21 cellular contexts compared by ENCODE assay signal in the genomic region with DNA sequence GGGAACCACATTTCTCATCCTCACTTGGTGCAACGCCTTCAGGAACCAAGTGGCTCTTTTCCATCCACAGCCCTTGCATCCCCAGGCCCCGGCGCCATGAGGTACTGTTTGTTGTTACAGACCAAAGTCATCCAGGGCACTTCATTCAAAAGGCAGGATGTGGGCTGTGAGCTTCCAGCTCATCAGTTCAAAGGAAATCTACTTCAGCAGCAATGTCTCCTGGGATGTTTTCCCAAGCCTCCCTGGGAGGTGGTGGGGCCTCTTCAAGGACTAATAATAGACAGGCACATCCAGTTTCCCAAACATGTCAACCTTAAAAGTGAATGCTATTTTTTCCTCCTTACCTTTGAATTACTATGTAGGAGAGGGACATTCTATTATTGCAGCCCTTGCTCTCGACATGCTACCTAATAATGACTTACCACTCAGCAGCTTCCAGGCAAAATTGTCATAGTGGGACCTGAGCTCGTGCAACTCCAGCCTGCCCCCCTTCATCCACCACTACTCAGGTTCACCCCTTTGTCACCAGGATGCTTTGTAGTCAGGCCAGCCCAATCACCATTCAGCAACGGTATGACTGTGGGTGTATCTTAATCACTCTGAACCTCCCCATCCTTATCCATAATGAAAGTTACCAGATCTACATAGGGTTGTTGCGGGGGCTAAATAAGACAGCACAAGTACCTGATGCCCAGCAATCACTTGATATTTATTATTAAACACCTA. TPM values are rescaled to one million over a fixed set of nuclear protein-coding genes. Genes with fewer than 3 reads are reported as not detected.
DNase-seq lines count a peak whose midpoint lies in the region; ATAC-seq lines count a peak whose summit lies in the region.
"Had no signal": no experiment of that assay in that cellular context is flagged by ENCODE, and none has a peak within 500 bp of the region (broad histone marks: within the 10 kb centered on the region; RNA-seq: fewer than 3 reads in every experiment).

No MANE protein-coding gene starts in this region.

- no peaks in the 10 kb centered on the region for H3K79me1 ChIP-seq in neuronal stem cell (ENCODE audit: low read depth, low read length)

- POLR2A ChIA-PET in activated CD4-positive, alpha-beta memory T cell treated with anti-CD3 and anti-CD28 coated beads for 36 hours (lab: Charles Lee): interaction anchor here (1.0 to 1.2 kb wide), 2 partner anchors 31 to 44 kb away, joined by 3 read pairs; no protein-coding TSS in a partner anchor
- POLR2A ChIA-PET in activated CD4-positive, alpha-beta memory T cell treated with anti-CD3 and anti-CD28 coated beads, Interleukin-2, amount 10 ng/mL, durations not matched to agents 7 days and 5 days (lab: Charles Lee): interaction anchor here (0.8 to 1.8 kb wide), 3 partner anchors 11 to 30 kb away, joined by 3 to 7 read pairs (median 3); no protein-coding TSS in a partner anchor

- H3K9me3 ChIP-seq in CD4-positive, CD25-positive, alpha-beta regulatory T cell (ENCODE audit: control insufficient read depth in 2 of 2, low read length in 2 of 2): peaks cover 0 to 4% of the 10 kb centered on the region in 2 experiments
- H3K9me3 ChIP-seq in neuronal stem cell (replicated peaks in 1 of 2; ENCODE audit: control insufficient read depth in 2 of 2, insufficient read depth in 1 of 2, low read depth in 1 of 2, low read length in 2 of 2): no peaks in the 10 kb centered on the region
- H3K9me3 ChIP-seq: ascending aorta, SK-N-SH had no signal

- H3K36me3 ChIP-seq in CD4-positive, CD25-positive, alpha-beta regulatory T cell (ENCODE audit: control insufficient read depth, insufficient read depth, low read length): no peaks in the 10 kb centered on the region
- H3K36me3 ChIP-seq in neuronal stem cell (replicated peaks in 1 of 2; ENCODE audit: control insufficient read depth in 2 of 2, insufficient read depth in 2 of 2, low read length in 2 of 2): no peaks in the 10 kb centered on the region
- H3K36me3 ChIP-seq: ascending aorta, left lung had no signal

- no peak overlapping the region for H2BK120ac ChIP-seq in neuronal stem cell (ENCODE audit: low read depth, low read length)

- H3K4me3 ChIP-seq in CD4-positive, CD25-positive, alpha-beta regulatory T cell (ENCODE audit: low read depth, low read length): no peak overlapping the region
- H3K4me3 ChIP-seq in Jurkat, Clone E6-1 (ENCODE audit: low read length): no peak overlapping the region
- no peak overlapping the region for H3K4me3 ChIP-seq in neuronal stem cell (ENCODE audit: low read length in 2 of 2)
- H3K4me3 ChIP-seq: ascending aorta, left lung had no signal

- ATAC-seq in CD4-positive, CD25-positive, alpha-beta regulatory T cell (ENCODE audit: low read depth in 2 of 2): no peak
- no peak for ATAC-seq in central memory CD8-positive, alpha-beta T cell (replicated peaks; ENCODE audit: extremely low read depth, poor library complexity, severe bottlenecking)
- ATAC-seq in HG02610 (IDR thresholded peaks at IDR 0.05; ENCODE audit: unreplicated experiment) (no peak), HG03159 (IDR thresholded peaks at IDR 0.05; ENCODE audit: unreplicated experiment) (no peak)
- ATAC-seq: left lung; stimulated activated effector memory CD8-positive, alpha-beta T cell treated with anti-CD3 and anti-CD28 coated beads, Interleukin-12 subunit alpha, Interleukin-12 subunit beta, amount 100 ng/mL, for 72 hours had no signal

- H3K4ac ChIP-seq in neuronal stem cell (ENCODE audit: low read length): no peak overlapping the region

- H3K4me3 Mint-ChIP-seq in activated CD4-positive, alpha-beta memory T cell treated with anti-CD3 and anti-CD28 coated beads for 36 hours: peak overlapping the region; percentile 4
- H3K4me3 Mint-ChIP-seq in activated CD4-positive, alpha-beta memory T cell treated with anti-CD3 and anti-CD28 coated beads, Interleukin-2, amount 10 ng/mL, durations not matched to agents 7 days and 5 days: no peak overlapping the region
- H3K4me3 Mint-ChIP-seq in CD4-positive, CD25-positive, alpha-beta regulatory T cell: peak overlapping the region; percentile 83 to 94 (median 87)
- peak overlapping the region; percentile 95 for H3K4me3 Mint-ChIP-seq in central memory CD8-positive, alpha-beta T cell

- DNase-seq in activated CD4-positive, alpha-beta memory T cell treated with anti-CD3 and anti-CD28 coated beads for 36 hours: peak; percentile 70
- DNase-seq in activated CD4-positive, alpha-beta memory T cell treated with anti-CD3 and anti-CD28 coated beads, Interleukin-2, amount 10 ng/mL, durations not matched to agents 7 days and 5 days: no peak
- DNase-seq in CD4-positive, CD25-positive, alpha-beta regulatory T cell: peak in 1 of 3 donors; percentile 33
- peak; percentile 60 for DNase-seq in Jurkat, Clone E6-1 (ENCODE audit: low read depth, low spot score)
- no peak for DNase-seq in central memory CD8-positive, alpha-beta T cell (ENCODE audit: low spot score in 2 of 2)
- DNase-seq in neuronal stem cell (ENCODE audit: low spot score): no peak
- DNase-seq: ACHN; activated effector memory CD4-positive, alpha-beta T cell treated with Interleukin-2 at 50 U/mL for 16 hours; endodermal cell; GOT3; left lung; midbrain; NCI-H1417 treated with DMSO at 0.1 percent for 48 hours; NCI-H510A treated with DMSO at 0.1 percent for 48 hours; SK-N-SH had no signal

- peaks cover 15% of the 10 kb centered on the region for H3K9me3 Mint-ChIP-seq in activated CD4-positive, alpha-beta memory T cell treated with anti-CD3 and anti-CD28 coated beads for 36 hours
- peaks cover 16% of the 10 kb centered on the region for H3K9me3 Mint-ChIP-seq in activated CD4-positive, alpha-beta memory T cell treated with anti-CD3 and anti-CD28 coated beads, Interleukin-2, amount 10 ng/mL, durations not matched to agents 7 days and 5 days
- peaks cover 0 to 16% (median 6%) of the 10 kb centered on the region in 7 donors for H3K9me3 Mint-ChIP-seq in CD4-positive, CD25-positive, alpha-beta regulatory T cell
- no peaks in the 10 kb centered on the region for H3K9me3 Mint-ChIP-seq in central memory CD8-positive, alpha-beta T cell

- H3K36me3 Mint-ChIP-seq in activated CD4-positive, alpha-beta memory T cell treated with anti-CD3 and anti-CD28 coated beads for 36 hours: peaks cover 9% of the 10 kb centered on the region
- peaks cover 40% of the 10 kb centered on the region for H3K36me3 Mint-ChIP-seq in activated CD4-positive, alpha-beta memory T cell treated with anti-CD3 and anti-CD28 coated beads, Interleukin-2, amount 10 ng/mL, durations not matched to agents 7 days and 5 days (ENCODE audit: low read depth)
- H3K36me3 Mint-ChIP-seq in CD4-positive, CD25-positive, alpha-beta regulatory T cell: peaks cover 9% of the 10 kb centered on the region
- H3K36me3 Mint-ChIP-seq in central memory CD8-positive, alpha-beta T cell (ENCODE audit: insufficient read depth): peaks cover 5% of the 10 kb centered on the region

- no peak overlapping the region for H3K14ac ChIP-seq in neuronal stem cell (ENCODE audit: low read length)

- no peak overlapping the region for H3K9ac ChIP-seq in neuronal stem cell (ENCODE audit: low read depth, low read length, poor library complexity)
- H3K9ac ChIP-seq: SK-N-SH had no signal

- WGBS in neuronal stem cell (ENCODE audit: extremely low coverage in 2 of 2, insufficient read length in 2 of 2, insufficient replicate concordance in 1 of 2), 2 donors: no CpG with 5 or more reads among the region's 7 CpGs

- peaks cover 2% of the 10 kb centered on the region for H3K27me3 Mint-ChIP-seq in activated CD4-positive, alpha-beta memory T cell treated with anti-CD3 and anti-CD28 coated beads for 36 hours
- H3K27me3 Mint-ChIP-seq in activated CD4-positive, alpha-beta memory T cell treated with anti-CD3 and anti-CD28 coated beads, Interleukin-2, amount 10 ng/mL, durations not matched to agents 7 days and 5 days: peaks cover 4% of the 10 kb centered on the region
- H3K27me3 Mint-ChIP-seq in CD4-positive, CD25-positive, alpha-beta regulatory T cell: peaks cover 8% of the 10 kb centered on the region
- no peaks in the 10 kb centered on the region for H3K27me3 Mint-ChIP-seq in central memory CD8-positive, alpha-beta T cell

- no peaks in the 10 kb centered on the region for H3K27me3 ChIP-seq in CD4-positive, CD25-positive, alpha-beta regulatory T cell (ENCODE audit: control insufficient read depth, insufficient read depth, low read length)
- H3K27me3 ChIP-seq in neuronal stem cell (ENCODE audit: control insufficient read depth in 3 of 3, insufficient read depth in 3 of 3, low read depth in 1 of 3, low read length in 3 of 3): peaks cover 6 to 48% (median 22%) of the 10 kb centered on the region in 3 experiments
- H3K27me3 ChIP-seq: ascending aorta had no signal

- no peak overlapping the region for H2BK15ac ChIP-seq in neuronal stem cell (ENCODE audit: low read length)

- no peak overlapping the region for H4K91ac ChIP-seq in neuronal stem cell (ENCODE audit: low read depth, low read length, poor library complexity)

- no peak overlapping the region for H3K4me2 ChIP-seq in neuronal stem cell (ENCODE audit: insufficient read depth, low read length, poor library complexity, severe bottlenecking)
- H3K4me2 ChIP-seq: SK-N-SH had no signal

- no peak overlapping the region for H2BK5ac ChIP-seq in neuronal stem cell (ENCODE audit: low read length)

- H4K8ac ChIP-seq in neuronal stem cell (ENCODE audit: low read depth, low read length): no peak overlapping the region

- CTCF ChIA-PET in activated CD4-positive, alpha-beta memory T cell treated with anti-CD3 and anti-CD28 coated beads for 36 hours (lab: Charles Lee): interaction anchor here (1.7 kb wide), 1 partner anchor 31 kb away, joined by 8 read pairs; no protein-coding TSS in a partner anchor
- CTCF ChIA-PET in activated CD4-positive, alpha-beta memory T cell treated with anti-CD3 and anti-CD28 coated beads, Interleukin-2, amount 10 ng/mL, durations not matched to agents 7 days and 5 days (lab: Charles Lee): interaction anchor here (0.9 to 2.7 kb wide), 2 partner anchors 31 to 164 kb away, joined by 3 to 10 read pairs; no protein-coding TSS in a partner anchor

- intact Hi-C loops in activated CD4-positive, alpha-beta memory T cell treated with anti-CD3 and anti-CD28 coated beads for 36 hours (cut with micrococcal nuclease): no loop called here

- H3K23ac ChIP-seq in neuronal stem cell (ENCODE audit: low read depth, low read length, poor library complexity): no peak overlapping the region

- H3K27ac ChIP-seq in CD4-positive, CD25-positive, alpha-beta regulatory T cell (ENCODE audit: insufficient read depth, low read length, poor library complexity, severe bottlenecking): no peak overlapping the region
- no peak overlapping the region for H3K27ac ChIP-seq in neuronal stem cell (replicated peaks; ENCODE audit: low read length)
- H3K27ac ChIP-seq: ascending aorta, left lung had no signal

- H3K18ac ChIP-seq in neuronal stem cell (ENCODE audit: low read length): no peak overlapping the region

- no peak overlapping the region for H2AFZ ChIP-seq in neuronal stem cell (ENCODE audit: low read length)

- H3K27ac Mint-ChIP-seq in activated CD4-positive, alpha-beta memory T cell treated with anti-CD3 and anti-CD28 coated beads for 36 hours: peak overlapping the region; percentile 11
- H3K27ac Mint-ChIP-seq in activated CD4-positive, alpha-beta memory T cell treated with anti-CD3 and anti-CD28 coated beads, Interleukin-2, amount 10 ng/mL, durations not matched to agents 7 days and 5 days: no peak overlapping the region
- H3K27ac Mint-ChIP-seq in CD4-positive, CD25-positive, alpha-beta regulatory T cell: peak overlapping the region in 1 of 3 donors; percentile 40
- no peak overlapping the region for H3K27ac Mint-ChIP-seq in central memory CD8-positive, alpha-beta T cell (ENCODE audit: low read depth)
- H3K27ac Mint-ChIP-seq: endodermal cell; stimulated activated effector memory CD8-positive, alpha-beta T cell treated with anti-CD3 and anti-CD28 coated beads, Interleukin-12 subunit alpha, Interleukin-12 subunit beta, amount 100 ng/mL, for 72 hours had no signal

- H3K4me1 Mint-ChIP-seq in activated CD4-positive, alpha-beta memory T cell treated with anti-CD3 and anti-CD28 coated beads for 36 hours (ENCODE audit: low read depth): peaks cover 42% of the 10 kb centered on the region
- peaks cover 47% of the 10 kb centered on the region for H3K4me1 Mint-ChIP-seq in activated CD4-positive, alpha-beta memory T cell treated with anti-CD3 and anti-CD28 coated beads, Interleukin-2, amount 10 ng/mL, durations not matched to agents 7 days and 5 days
- H3K4me1 Mint-ChIP-seq in CD4-positive, CD25-positive, alpha-beta regulatory T cell: peaks cover 14 to 50% (median 30%) of the 10 kb centered on the region in 4 donors
- H3K4me1 Mint-ChIP-seq in central memory CD8-positive, alpha-beta T cell: peaks cover 44% of the 10 kb centered on the region

- no peak overlapping the region for H2AK5ac ChIP-seq in neuronal stem cell (ENCODE audit: low read depth, low read length)

- H2BK12ac ChIP-seq in neuronal stem cell (ENCODE audit: low read length): no peak overlapping the region

- peaks cover 40% of the 10 kb centered on the region for H3K4me1 ChIP-seq in CD4-positive, CD25-positive, alpha-beta regulatory T cell (ENCODE audit: control insufficient read depth, insufficient read depth, low read length, poor library complexity, severe bottlenecking)
- peaks cover 2 to 4% of the 10 kb centered on the region in 2 donors for H3K4me1 ChIP-seq in neuronal stem cell (ENCODE audit: control insufficient read depth in 2 of 2, insufficient read depth in 1 of 2, low read depth in 1 of 2, low read length in 2 of 2)
- H3K4me1 ChIP-seq: ascending aorta had no signal

RNA-seq across cellular contexts. Expression of a gene that starts 1.7 kb away (rescaled TPM):
- 10 to 100 TPM; 56.3 to 57.9 TPM for total RNA-seq in activated CD4-positive, alpha-beta memory T cell treated with anti-CD3 and anti-CD28 coated beads for 36 hours
- 10 to 100 TPM; 77.3 to 81.4 TPM for total RNA-seq in activated CD4-positive, alpha-beta memory T cell treated with anti-CD3 and anti-CD28 coated beads, Interleukin-2, amount 10 ng/mL, durations not matched to agents 7 days and 5 days
- 83.1 TPM for total RNA-seq in CD4-positive, CD25-positive, alpha-beta regulatory T cell
- polyA plus RNA-seq in CD4-positive, CD25-positive, alpha-beta regulatory T cell: 10 to 100 TPM; 37.4 to 54.7 (median 47.5) TPM
- polyA plus RNA-seq in Jurkat, Clone E6-1 (2012; ENCODE audit: insufficient read depth, insufficient read length): 44.5 TPM
- polyA plus RNA-seq in neuronal stem cell (2013, experiment 1 of 2): 2.7 TPM
- 2.8 TPM for polyA plus RNA-seq in neuronal stem cell (2013, experiment 2 of 2)
- total RNA-seq: fibroblast of lung, RPMI7951 had no signal

Comparison
In these comparisons a context has a peak if more than half of its experiments do, and no peak if none do; other contexts are left out.
1. DNase-seq: peak in activated CD4-positive, alpha-beta memory T cell treated with anti-CD3 and anti-CD28 coated beads for 36 hours (single experiment) and Jurkat, Clone E6-1 (single experiment); none in activated CD4-positive, alpha-beta memory T cell treated with anti-CD3 and anti-CD28 coated beads, Interleukin-2, amount 10 ng/mL, durations not matched to agents 7 days and 5 days (single experiment), central memory CD8-positive, alpha-beta T cell (0 of 2) and neuronal stem cell (single experiment).